ENCODE assay signal across 8 cellular contexts in the genomic region with DNA sequence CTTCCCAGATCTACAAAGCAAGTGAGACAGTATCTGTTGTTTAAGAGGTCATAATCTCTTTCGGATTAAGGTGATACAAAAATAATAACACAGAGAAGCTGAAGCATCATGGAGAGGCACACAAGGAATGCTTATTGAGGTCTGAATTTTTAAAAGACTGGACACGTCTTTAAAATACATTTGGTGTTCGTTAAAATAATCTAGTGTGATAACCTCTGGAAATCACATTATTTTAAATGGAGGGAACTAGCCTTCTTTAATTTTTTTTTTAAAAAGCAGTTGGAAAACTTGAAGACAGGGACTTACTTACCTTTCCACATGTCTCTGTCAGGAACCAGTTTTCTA. TPM values are rescaled to one million over a fixed set of nuclear protein-coding genes. Genes with fewer than 3 reads are reported as not detected.
DNase-seq lines count a peak whose midpoint lies in the region; ATAC-seq and TF ChIP-seq lines count a peak whose summit lies in the region.

No MANE protein-coding gene starts in this region.

- no peak overlapping the region; the same call in 1 of the 2 replicates for H2AFZ ChIP-seq in GM23338
- peak overlapping the region; percentile 91 for H2AFZ ChIP-seq in fibroblast of lung (ENCODE audit: low read length)
- H2AFZ ChIP-seq in parathyroid adenoma = peak overlapping the region; percentile 85

- H3K9me3 ChIP-seq in SK-N-MC (ENCODE audit: low read depth, low read length) = peaks cover 6% of the 10 kb centered on the region; the same call in 1 of the 2 replicates
- no peaks in the 10 kb centered on the region for H3K9me3 ChIP-seq in fibroblast of lung (ENCODE audit: control insufficient read depth, insufficient read depth, low read depth, low read length)
- H3K9me3 ChIP-seq in parathyroid adenoma (ENCODE audit: control insufficient read depth, low read length) = peaks cover 4% of the 10 kb centered on the region

- H3K4me3 Mint-ChIP-seq in GM23338 = peak overlapping the region; percentile 96

- DNase-seq in GM23338 (ENCODE audit: low spot score) (no peak), SK-N-MC (ENCODE audit: low read depth, low spot score) (no peak), fibroblast of lung (ENCODE audit: low read depth in 2 of 2) (no peak), substantia nigra (lab: John Stamatoyannopoulos, UW) (no peak), head of caudate nucleus (no peak), omental fat pad (ENCODE audit: low spot score) (no peak), LoVo (ENCODE audit: low spot score) (no peak)

- H3K9me3 Mint-ChIP-seq in GM23338 = peaks cover 10% of the 10 kb centered on the region

- no peak overlapping the region for H3K27ac Mint-ChIP-seq in GM23338

- peak overlapping the region; percentile 98 for H3K4me3 ChIP-seq in GM23338
- H3K4me3 ChIP-seq in SK-N-MC = peak overlapping the region; percentile 92
- peak overlapping the region; percentile 70 to 95 (median 85) for H3K4me3 ChIP-seq in fibroblast of lung (replicated peaks in 1 of 4; ENCODE audit: control extremely low read depth in 1 of 4, insufficient read depth in 1 of 4, low read depth in 3 of 4, low read length in 4 of 4)
- peak overlapping the region; percentile 74 for H3K4me3 ChIP-seq in parathyroid adenoma (ENCODE audit: low read depth, low read length)

- ATAC-seq in GM23338 (no peak), omental fat pad (ENCODE audit: low FRiP score) (no peak)

- H3K9me2 ChIP-seq in GM23338 (ENCODE audit: insufficient read depth) = no peaks in the 10 kb centered on the region

- TF ChIP-seq CTCF in GM23338 (conservative IDR thresholded peaks at IDR 0.05; ENCODE audit: low read depth in 2 of 2) (no peak), fibroblast of lung (conservative IDR thresholded peaks at IDR 0.05 in 1 of 2, IDR thresholded peaks at IDR 0.05 in 1 of 2; ENCODE audit: low read depth in 1 of 2, low read length in 2 of 2) (no peak), parathyroid adenoma (IDR thresholded peaks at IDR 0.05) (no peak), omental fat pad (IDR thresholded peaks at IDR 0.05) (no peak)

- peaks cover 20% of the 10 kb centered on the region for H3K4me1 Mint-ChIP-seq in GM23338

- intact Hi-C loops in head of caudate nucleus (cut with DNase I) = loop anchor here (5.0 to 10.0 kb wide), 2 partner anchors 122 to 164 kb away; no protein-coding TSS in a partner anchor

- H3K4me2 ChIP-seq in GM23338 = peak overlapping the region; percentile 99
- H3K4me2 ChIP-seq in fibroblast of lung (ENCODE audit: extremely low read depth, insufficient read depth, low read length) = peak overlapping the region; percentile 91
- peak overlapping the region; percentile 94 for H3K4me2 ChIP-seq in parathyroid adenoma (ENCODE audit: low read length)

- H3K79me2 ChIP-seq in GM23338 (replicated peaks; ENCODE audit: insufficient read depth) = peaks cover 24% of the 10 kb centered on the region
- H3K79me2 ChIP-seq in fibroblast of lung (ENCODE audit: control insufficient read depth, insufficient read depth, low read length) = peaks cover 11% of the 10 kb centered on the region
- H3K79me2 ChIP-seq in parathyroid adenoma = peaks cover 13% of the 10 kb centered on the region

- H3K27me3 ChIP-seq in GM23338 (ENCODE audit: insufficient read depth) (peaks cover 23% of the 10 kb centered on the region), fibroblast of lung (ENCODE audit: control insufficient read depth, insufficient read depth, low read length) (no peaks in the 10 kb centered on the region), parathyroid adenoma (ENCODE audit: control insufficient read depth, insufficient read depth, low read length) (no peaks in the 10 kb centered on the region)

- H3K27me3 Mint-ChIP-seq in GM23338 (ENCODE audit: insufficient read depth, low read depth, poor library complexity) = peaks cover 17% of the 10 kb centered on the region

- H4K20me1 ChIP-seq in GM23338 (replicated peaks; ENCODE audit: insufficient read depth) (peaks cover 11% of the 10 kb centered on the region), fibroblast of lung (ENCODE audit: control insufficient read depth, extremely low read depth, insufficient read depth, low read length) (no peaks in the 10 kb centered on the region)

- H3K9ac ChIP-seq in SK-N-MC (ENCODE audit: insufficient read length) = peak overlapping the region; percentile 71
- no peak overlapping the region for H3K9ac ChIP-seq in fibroblast of lung (ENCODE audit: insufficient read depth, low read length)
- no peak overlapping the region for H3K9ac ChIP-seq in parathyroid adenoma

- H3K27ac ChIP-seq in GM23338 (ENCODE audit: low read depth) = no peak overlapping the region
- H3K27ac ChIP-seq in SK-N-MC = no peak overlapping the region
- no peak overlapping the region for H3K27ac ChIP-seq in fibroblast of lung (ENCODE audit: insufficient read depth, low read length)
- peak overlapping the region; percentile 79 for H3K27ac ChIP-seq in parathyroid adenoma
- H3K27ac ChIP-seq in substantia nigra (ENCODE audit: low read depth, low read length, poor library complexity, severe bottlenecking) = no peak overlapping the region

- 0 out of 2 replicates have a peak, but pooled peaks cover 3% of the 10 kb centered on the region for H3F3A ChIP-seq in GM23338 (replicated peaks; ENCODE audit: low read depth)

- H3K36me3 ChIP-seq in GM23338 (ENCODE audit: insufficient read depth) (no peaks in the 10 kb centered on the region), SK-N-MC (ENCODE audit: insufficient read depth, low read length) (no peaks in the 10 kb centered on the region), fibroblast of lung (ENCODE audit: control insufficient read depth, insufficient read depth, low read length) (no peaks in the 10 kb centered on the region), parathyroid adenoma (ENCODE audit: control insufficient read depth, insufficient read depth, low read length) (no peaks in the 10 kb centered on the region)

- peaks cover 20% of the 10 kb centered on the region for H3K36me3 Mint-ChIP-seq in GM23338 (ENCODE audit: low read depth)

- H3K4me1 ChIP-seq in GM23338 (ENCODE audit: insufficient read depth) (peaks cover 6% of the 10 kb centered on the region), fibroblast of lung (ENCODE audit: control insufficient read depth, extremely low read depth, insufficient read depth, low read length) (peaks cover 2% of the 10 kb centered on the region), parathyroid adenoma (no peaks in the 10 kb centered on the region)

TF ChIP-seq in GM23338, 12 proteins besides CTCF, POLR2A, EP300 and RAD21 (continues in another document):
- TF ChIP-seq REST (IDR thresholded peaks at IDR 0.05; ENCODE audit: unreplicated experiment) = no peak
- no peak for TF ChIP-seq EZH2phosphoT487 (IDR thresholded peaks at IDR 0.05; ENCODE audit: unreplicated experiment)
- TF ChIP-seq, protein P1, sequence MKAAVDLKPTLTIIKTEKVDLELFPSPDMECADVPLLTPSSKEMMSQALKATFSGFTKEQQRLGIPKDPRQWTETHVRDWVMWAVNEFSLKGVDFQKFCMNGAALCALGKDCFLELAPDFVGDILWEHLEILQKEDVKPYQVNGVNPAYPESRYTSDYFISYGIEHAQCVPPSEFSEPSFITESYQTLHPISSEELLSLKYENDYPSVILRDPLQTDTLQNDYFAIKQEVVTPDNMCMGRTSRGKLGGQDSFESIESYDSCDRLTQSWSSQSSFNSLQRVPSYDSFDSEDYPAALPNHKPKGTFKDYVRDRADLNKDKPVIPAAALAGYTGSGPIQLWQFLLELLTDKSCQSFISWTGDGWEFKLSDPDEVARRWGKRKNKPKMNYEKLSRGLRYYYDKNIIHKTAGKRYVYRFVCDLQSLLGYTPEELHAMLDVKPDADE (IDR thresholded peaks at IDR 0.05) = no peak
- no peak for TF ChIP-seq POLR2AphosphoS5 (IDR thresholded peaks at IDR 0.05; ENCODE audit: low read depth)
- TF ChIP-seq JUNB (IDR thresholded peaks at IDR 0.05; ENCODE audit: unreplicated experiment) = no peak
- no peak for TF ChIP-seq CREB1 (CRISPR knock-in tag; IDR thresholded peaks at IDR 0.05; ENCODE audit: low read depth)
- TF ChIP-seq ZNF331 (CRISPR knock-in tag; IDR thresholded peaks at IDR 0.05; ENCODE audit: low read depth) = no peak
- no peak for TF ChIP-seq NANOG (IDR thresholded peaks at IDR 0.05; ENCODE audit: borderline replicate concordance)
- TF ChIP-seq EZH2 (IDR thresholded peaks at IDR 0.05; ENCODE audit: low read depth, unreplicated experiment) = no peak
- TF ChIP-seq ZNF114 (CRISPR knock-in tag; IDR thresholded peaks at IDR 0.05) = no peak
- TF ChIP-seq STAT1 (IDR thresholded peaks at IDR 0.05; ENCODE audit: unreplicated experiment) = no peak

RNA-seq across cellular contexts. Expression of gene LRRC1, which starts 1.9 kb away (rescaled TPM):
- 16.6 and 18.6 TPM in 2 replicates for total RNA-seq in GM23338 (2014; rRNA removed; shearing (Covaris generic))
- polyA plus RNA-seq in GM23338 (2016; fragmentation: Nextera tagmentation; extraction: Ambion mirVana) (11.3 TPM in 2 replicates), fibroblast of lung (3.8 and 9.3 TPM in 2 replicates)
- total RNA-seq in fibroblast of lung (7.2 and 12.1 TPM in 2 replicates), omental fat pad (10 to 100 TPM; 10.7 to 13.5 (median 13.0) TPM)
- polyA plus RNA-seq in fibroblast of lung (2012) = 3.1 and 6.3 TPM in 2 replicates
- 2.9 and 6.0 TPM in 2 replicates for polyA minus RNA-seq in fibroblast of lung (ENCODE audit: low replicate concordance)
